ENCODE assay signal across 34 cellular contexts in genomic region chr3:10507331-10507730, GRCh38. TPM values are rescaled to one million over a fixed set of nuclear protein-coding genes. Genes with fewer than 3 reads are reported as not detected.
"Had no signal": no experiment of that assay in that cellular context is flagged by ENCODE, and none has a peak within 500 bp of the region (broad histone marks: within the 10 kb centered on the region; RNA-seq: fewer than 3 reads in every experiment).

No MANE protein-coding gene starts in this region.

- H3K4me3 Mint-ChIP-seq: activated B cell treated with CpG ODN at 0.5 μM for 24 hours; activated CD4-positive, alpha-beta memory T cell treated with anti-CD3 and anti-CD28 coated beads for 36 hours; activated naive CD4-positive, alpha-beta T cell treated with anti-CD3 and anti-CD28 coated beads for 36 hours; activated T-cell treated with anti-CD3 and anti-CD28 coated beads, Interleukin-2, amount 50 U/mL, for 4 hours; activated T-helper 1 cell treated with anti-CD3 and anti-CD28 coated beads, Interleukin-12 subunit alpha, Interleukin-12 subunit beta, Interleukin-2, Interleukin-4 antibody, amounts not matched to agents 30 ng/mL and 10 ng/mL and 1 ng/mL, durations not matched to agents 14 hours and 24 hours and 36 hours; T-helper 1 cell treated with Interleukin-12 subunit alpha and Interleukin-12 subunit beta and Interleukin-4 antibody, amounts not matched to agents 30 μg/mL and 1 μg/mL, for 36 hours; T-helper 2 cell treated with Interferon-gamma antibody and Interleukin-4, amounts not matched to agents 5 μg/mL and 100 μg/mL, for 36 hours had no signal

- H3K27ac Mint-ChIP-seq: activated B cell treated with CpG ODN at 0.5 μM for 24 hours; activated CD4-positive, alpha-beta memory T cell treated with anti-CD3 and anti-CD28 coated beads for 36 hours; activated naive CD4-positive, alpha-beta T cell treated with anti-CD3 and anti-CD28 coated beads for 36 hours; activated naive CD4-positive, alpha-beta T cell treated with anti-CD3 and anti-CD28 coated beads, Interleukin-2, amount 50 U/mL, for 72 hours; activated T-helper 1 cell treated with anti-CD3 and anti-CD28 coated beads, Interleukin-12 subunit alpha, Interleukin-12 subunit beta, Interleukin-2, Interleukin-4 antibody, amounts not matched to agents 30 ng/mL and 10 ng/mL and 1 ng/mL, durations not matched to agents 14 hours and 24 hours and 36 hours; T-helper 1 cell treated with Interleukin-12 subunit alpha and Interleukin-12 subunit beta and Interleukin-4 antibody, amounts not matched to agents 30 μg/mL and 1 μg/mL, for 36 hours; T-helper 2 cell treated with Interferon-gamma antibody and Interleukin-4, amounts not matched to agents 5 μg/mL and 100 μg/mL, for 36 hours had no signal

- H3K36me3 Mint-ChIP-seq: activated CD4-positive, alpha-beta memory T cell treated with anti-CD3 and anti-CD28 coated beads for 36 hours; activated naive CD4-positive, alpha-beta T cell treated with anti-CD3 and anti-CD28 coated beads, Interleukin-2, amount 50 U/mL, for 72 hours had no signal

- ATAC-seq: activated naive CD4-positive, alpha-beta T cell treated with anti-CD3 and anti-CD28 coated beads, Interleukin-2, amount 50 U/mL, for 72 hours; activated T-cell treated with anti-CD3 and anti-CD28 coated beads, Interleukin-2, amount 50 U/mL, for 4 hours; Panc1 had no signal

- H3K4me3 ChIP-seq: adrenal gland, SJCRH30, SK-N-MC had no signal

- H3K4me1 ChIP-seq: SJCRH30 had no signal

- H3K27ac ChIP-seq: adrenal gland, brain microvascular endothelial cell, SJCRH30, SK-N-MC, VCaP had no signal

- H3K36me3 ChIP-seq: adrenal gland, brain microvascular endothelial cell, SJCRH30 had no signal

- DNase-seq: activated B cell treated with CpG ODN at 0.5 μM for 24 hours; activated CD4-positive, alpha-beta memory T cell treated with anti-CD3 and anti-CD28 coated beads for 36 hours; activated CD4-positive, alpha-beta T cell treated with anti-CD3 and anti-CD28 coated beads for 4 hours; activated CD4-positive, alpha-beta T cell treated with anti-CD3 and anti-CD28 coated beads, Interleukin-2, amount 50 U/mL, for 1 hour; activated CD4-positive, CD25-positive, alpha-beta regulatory T cell treated with anti-CD3 and anti-CD28 coated beads, Interleukin-2, amount 50 U/mL, for 72 hours; activated CD8-positive, alpha-beta memory T cell treated with anti-CD3 and anti-CD28 coated beads, Interleukin-2, amount 50 U/mL, for 4 hours; activated gamma-delta T cell treated with Interleukin-2 at 50 U/mL for 16 hours; activated naive CD4-positive, alpha-beta T cell treated with anti-CD3 and anti-CD28 coated beads for 36 hours; activated T-cell treated with anti-CD3 and anti-CD28 coated beads for 4 hours; activated T-cell treated with anti-CD3 and anti-CD28 coated beads, Interleukin-2, amount 50 U/mL, for 4 hours; adrenal gland; brain microvascular endothelial cell; central memory CD4-positive, alpha-beta T cell; Karpas-422; KBM-7; NCI-H1105; NCI-H1417 treated with DMSO at 0.1 percent for 48 hours; NCI-H187 treated with DMSO at 0.1 percent for 48 hours; NCI-H2081 treated with DMSO at 0.1 percent for 48 hours; NCI-H226; NCI-H446 treated with DMSO at 0.1 percent for 48 hours; NCI-H524; NCI-H69; NCI-H82; SHP77; SJCRH30 had no signal

- H3K9me3 ChIP-seq: adrenal gland, SJCRH30 had no signal

- H3K9me3 Mint-ChIP-seq: activated B cell treated with CpG ODN at 0.5 μM for 24 hours; activated CD4-positive, alpha-beta memory T cell treated with anti-CD3 and anti-CD28 coated beads for 36 hours; activated naive CD4-positive, alpha-beta T cell treated with anti-CD3 and anti-CD28 coated beads for 36 hours; activated naive CD4-positive, alpha-beta T cell treated with anti-CD3 and anti-CD28 coated beads, Interleukin-2, amount 50 U/mL, for 72 hours; activated T-cell treated with anti-CD3 and anti-CD28 coated beads, Interleukin-2, amount 50 U/mL, for 4 hours; activated T-helper 1 cell treated with anti-CD3 and anti-CD28 coated beads, Interleukin-12 subunit alpha, Interleukin-12 subunit beta, Interleukin-2, Interleukin-4 antibody, amounts not matched to agents 30 ng/mL and 10 ng/mL and 1 ng/mL, durations not matched to agents 14 hours and 24 hours and 36 hours; T-helper 1 cell treated with Interleukin-12 subunit alpha and Interleukin-12 subunit beta and Interleukin-4 antibody, amounts not matched to agents 30 μg/mL and 1 μg/mL, for 36 hours; T-helper 2 cell treated with Interferon-gamma antibody and Interleukin-4, amounts not matched to agents 5 μg/mL and 100 μg/mL, for 36 hours had no signal

RNA-seq across cellular contexts. Expression of gene ATP2B2, which starts 1.9 kb away (rescaled TPM):
- total RNA-seq: activated B cell treated with CpG ODN at 0.5 μM for 24 hours; activated naive CD4-positive, alpha-beta T cell treated with anti-CD3 and anti-CD28 coated beads for 36 hours; activated naive CD4-positive, alpha-beta T cell treated with anti-CD3 and anti-CD28 coated beads, Interleukin-2, amount 50 U/mL, for 72 hours; activated T-helper 1 cell treated with anti-CD3 and anti-CD28 coated beads, Interleukin-12 subunit alpha, Interleukin-12 subunit beta, Interleukin-2, Interleukin-4 antibody, amounts not matched to agents 30 ng/mL and 10 ng/mL and 1 ng/mL, durations not matched to agents 14 hours and 24 hours and 36 hours; MCF 10A; SJCRH30 had no signal
